ENCODE assay signal across 1 cellular context in genomic region chr18:61635901-61636528, GRCh38.
TF ChIP-seq lines count a peak whose summit lies in the region.

No MANE protein-coding gene starts in this region.

TF ChIP-seq in HEK293, 187 proteins besides CTCF, POLR2A, EP300 and RAD21 (continued from another document):
- TF ChIP-seq PRDM4 (tag by site-specific recombination; IDR thresholded peaks at IDR 0.05) (no peak), HOXC10 (CRISPR knock-in tag; IDR thresholded peaks at IDR 0.05) (no peak), ZNF146 (tag by site-specific recombination; IDR thresholded peaks at IDR 0.05) (no peak), ZNF2 (tag by site-specific recombination; IDR thresholded peaks at IDR 0.05) (no peak), ZNF621 (tag by site-specific recombination; IDR thresholded peaks at IDR 0.05) (no peak), ZNF354C (tag by site-specific recombination; IDR thresholded peaks at IDR 0.05; ENCODE audit: borderline replicate concordance, low read depth) (no peak), ZNF394 (tag by site-specific recombination; IDR thresholded peaks at IDR 0.05; ENCODE audit: borderline replicate concordance) (no peak), ZFHX2 (tag by site-specific recombination; conservative IDR thresholded peaks at IDR 0.05) (peak; percentile 26; the same call in 1 of the 2 replicates), MYNN (tag by site-specific recombination; IDR thresholded peaks at IDR 0.05; ENCODE audit: borderline replicate concordance) (no peak), ZNF76 (tag by site-specific recombination; IDR thresholded peaks at IDR 0.05; ENCODE audit: borderline replicate concordance, low read depth) (0 out of 2 replicates have a peak, but pooled peaks have one; percentile 32), ZSCAN30 (tag by site-specific recombination; IDR thresholded peaks at IDR 0.05) (no peak), TCF7L2 (IDR thresholded peaks at IDR 0.05; ENCODE audit: borderline replicate concordance, low read depth, low read length) (no peak), SALL2 (tag by site-specific recombination; IDR thresholded peaks at IDR 0.05; ENCODE audit: borderline replicate concordance) (no peak), ZNF140 (tag by site-specific recombination; IDR thresholded peaks at IDR 0.05) (no peak), ZNF449 (tag by site-specific recombination; IDR thresholded peaks at IDR 0.05) (no peak), ZNF266 (tag by site-specific recombination; IDR thresholded peaks at IDR 0.05; ENCODE audit: low read depth) (no peak), ZNF707 (tag by site-specific recombination; IDR thresholded peaks at IDR 0.05) (no peak), ZBTB17 (tag by site-specific recombination; IDR thresholded peaks at IDR 0.05) (no peak), ZBTB1 (tag by site-specific recombination; IDR thresholded peaks at IDR 0.05) (no peak), ZNF223 (tag by site-specific recombination; IDR thresholded peaks at IDR 0.05) (no peak)
- TF ChIP-seq, protein P1, sequence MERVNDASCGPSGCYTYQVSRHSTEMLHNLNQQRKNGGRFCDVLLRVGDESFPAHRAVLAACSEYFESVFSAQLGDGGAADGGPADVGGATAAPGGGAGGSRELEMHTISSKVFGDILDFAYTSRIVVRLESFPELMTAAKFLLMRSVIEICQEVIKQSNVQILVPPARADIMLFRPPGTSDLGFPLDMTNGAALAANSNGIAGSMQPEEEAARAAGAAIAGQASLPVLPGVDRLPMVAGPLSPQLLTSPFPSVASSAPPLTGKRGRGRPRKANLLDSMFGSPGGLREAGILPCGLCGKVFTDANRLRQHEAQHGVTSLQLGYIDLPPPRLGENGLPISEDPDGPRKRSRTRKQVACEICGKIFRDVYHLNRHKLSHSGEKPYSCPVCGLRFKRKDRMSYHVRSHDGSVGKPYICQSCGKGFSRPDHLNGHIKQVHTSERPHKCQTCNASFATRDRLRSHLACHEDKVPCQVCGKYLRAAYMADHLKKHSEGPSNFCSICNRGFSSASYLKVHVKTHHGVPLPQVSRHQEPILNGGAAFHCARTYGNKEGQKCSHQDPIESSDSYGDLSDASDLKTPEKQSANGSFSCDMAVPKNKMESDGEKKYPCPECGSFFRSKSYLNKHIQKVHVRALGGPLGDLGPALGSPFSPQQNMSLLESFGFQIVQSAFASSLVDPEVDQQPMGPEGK (tag by site-specific recombination; IDR thresholded peaks at IDR 0.05), result no peak
- TF ChIP-seq, protein P2, sequence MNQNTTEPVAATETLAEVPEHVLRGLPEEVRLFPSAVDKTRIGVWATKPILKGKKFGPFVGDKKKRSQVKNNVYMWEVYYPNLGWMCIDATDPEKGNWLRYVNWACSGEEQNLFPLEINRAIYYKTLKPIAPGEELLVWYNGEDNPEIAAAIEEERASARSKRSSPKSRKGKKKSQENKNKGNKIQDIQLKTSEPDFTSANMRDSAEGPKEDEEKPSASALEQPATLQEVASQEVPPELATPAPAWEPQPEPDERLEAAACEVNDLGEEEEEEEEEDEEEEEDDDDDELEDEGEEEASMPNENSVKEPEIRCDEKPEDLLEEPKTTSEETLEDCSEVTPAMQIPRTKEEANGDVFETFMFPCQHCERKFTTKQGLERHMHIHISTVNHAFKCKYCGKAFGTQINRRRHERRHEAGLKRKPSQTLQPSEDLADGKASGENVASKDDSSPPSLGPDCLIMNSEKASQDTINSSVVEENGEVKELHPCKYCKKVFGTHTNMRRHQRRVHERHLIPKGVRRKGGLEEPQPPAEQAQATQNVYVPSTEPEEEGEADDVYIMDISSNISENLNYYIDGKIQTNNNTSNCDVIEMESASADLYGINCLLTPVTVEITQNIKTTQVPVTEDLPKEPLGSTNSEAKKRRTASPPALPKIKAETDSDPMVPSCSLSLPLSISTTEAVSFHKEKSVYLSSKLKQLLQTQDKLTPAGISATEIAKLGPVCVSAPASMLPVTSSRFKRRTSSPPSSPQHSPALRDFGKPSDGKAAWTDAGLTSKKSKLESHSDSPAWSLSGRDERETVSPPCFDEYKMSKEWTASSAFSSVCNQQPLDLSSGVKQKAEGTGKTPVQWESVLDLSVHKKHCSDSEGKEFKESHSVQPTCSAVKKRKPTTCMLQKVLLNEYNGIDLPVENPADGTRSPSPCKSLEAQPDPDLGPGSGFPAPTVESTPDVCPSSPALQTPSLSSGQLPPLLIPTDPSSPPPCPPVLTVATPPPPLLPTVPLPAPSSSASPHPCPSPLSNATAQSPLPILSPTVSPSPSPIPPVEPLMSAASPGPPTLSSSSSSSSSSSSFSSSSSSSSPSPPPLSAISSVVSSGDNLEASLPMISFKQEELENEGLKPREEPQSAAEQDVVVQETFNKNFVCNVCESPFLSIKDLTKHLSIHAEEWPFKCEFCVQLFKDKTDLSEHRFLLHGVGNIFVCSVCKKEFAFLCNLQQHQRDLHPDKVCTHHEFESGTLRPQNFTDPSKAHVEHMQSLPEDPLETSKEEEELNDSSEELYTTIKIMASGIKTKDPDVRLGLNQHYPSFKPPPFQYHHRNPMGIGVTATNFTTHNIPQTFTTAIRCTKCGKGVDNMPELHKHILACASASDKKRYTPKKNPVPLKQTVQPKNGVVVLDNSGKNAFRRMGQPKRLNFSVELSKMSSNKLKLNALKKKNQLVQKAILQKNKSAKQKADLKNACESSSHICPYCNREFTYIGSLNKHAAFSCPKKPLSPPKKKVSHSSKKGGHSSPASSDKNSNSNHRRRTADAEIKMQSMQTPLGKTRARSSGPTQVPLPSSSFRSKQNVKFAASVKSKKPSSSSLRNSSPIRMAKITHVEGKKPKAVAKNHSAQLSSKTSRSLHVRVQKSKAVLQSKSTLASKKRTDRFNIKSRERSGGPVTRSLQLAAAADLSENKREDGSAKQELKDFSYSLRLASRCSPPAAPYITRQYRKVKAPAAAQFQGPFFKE (tag by site-specific recombination; IDR thresholded peaks at IDR 0.05; ENCODE audit: borderline replicate concordance), result no peak
- TF ChIP-seq, protein P3, sequence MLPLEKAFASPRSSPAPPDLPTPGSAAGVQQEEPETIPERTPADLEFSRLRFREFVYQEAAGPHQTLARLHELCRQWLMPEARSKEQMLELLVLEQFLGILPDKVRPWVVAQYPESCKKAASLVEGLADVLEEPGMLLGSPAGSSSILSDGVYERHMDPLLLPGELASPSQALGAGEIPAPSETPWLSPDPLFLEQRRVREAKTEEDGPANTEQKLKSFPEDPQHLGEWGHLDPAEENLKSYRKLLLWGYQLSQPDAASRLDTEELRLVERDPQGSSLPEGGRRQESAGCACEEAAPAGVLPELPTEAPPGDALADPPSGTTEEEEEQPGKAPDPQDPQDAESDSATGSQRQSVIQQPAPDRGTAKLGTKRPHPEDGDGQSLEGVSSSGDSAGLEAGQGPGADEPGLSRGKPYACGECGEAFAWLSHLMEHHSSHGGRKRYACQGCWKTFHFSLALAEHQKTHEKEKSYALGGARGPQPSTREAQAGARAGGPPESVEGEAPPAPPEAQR (tag by site-specific recombination; IDR thresholded peaks at IDR 0.05), result no peak
- TF ChIP-seq, protein P4, sequence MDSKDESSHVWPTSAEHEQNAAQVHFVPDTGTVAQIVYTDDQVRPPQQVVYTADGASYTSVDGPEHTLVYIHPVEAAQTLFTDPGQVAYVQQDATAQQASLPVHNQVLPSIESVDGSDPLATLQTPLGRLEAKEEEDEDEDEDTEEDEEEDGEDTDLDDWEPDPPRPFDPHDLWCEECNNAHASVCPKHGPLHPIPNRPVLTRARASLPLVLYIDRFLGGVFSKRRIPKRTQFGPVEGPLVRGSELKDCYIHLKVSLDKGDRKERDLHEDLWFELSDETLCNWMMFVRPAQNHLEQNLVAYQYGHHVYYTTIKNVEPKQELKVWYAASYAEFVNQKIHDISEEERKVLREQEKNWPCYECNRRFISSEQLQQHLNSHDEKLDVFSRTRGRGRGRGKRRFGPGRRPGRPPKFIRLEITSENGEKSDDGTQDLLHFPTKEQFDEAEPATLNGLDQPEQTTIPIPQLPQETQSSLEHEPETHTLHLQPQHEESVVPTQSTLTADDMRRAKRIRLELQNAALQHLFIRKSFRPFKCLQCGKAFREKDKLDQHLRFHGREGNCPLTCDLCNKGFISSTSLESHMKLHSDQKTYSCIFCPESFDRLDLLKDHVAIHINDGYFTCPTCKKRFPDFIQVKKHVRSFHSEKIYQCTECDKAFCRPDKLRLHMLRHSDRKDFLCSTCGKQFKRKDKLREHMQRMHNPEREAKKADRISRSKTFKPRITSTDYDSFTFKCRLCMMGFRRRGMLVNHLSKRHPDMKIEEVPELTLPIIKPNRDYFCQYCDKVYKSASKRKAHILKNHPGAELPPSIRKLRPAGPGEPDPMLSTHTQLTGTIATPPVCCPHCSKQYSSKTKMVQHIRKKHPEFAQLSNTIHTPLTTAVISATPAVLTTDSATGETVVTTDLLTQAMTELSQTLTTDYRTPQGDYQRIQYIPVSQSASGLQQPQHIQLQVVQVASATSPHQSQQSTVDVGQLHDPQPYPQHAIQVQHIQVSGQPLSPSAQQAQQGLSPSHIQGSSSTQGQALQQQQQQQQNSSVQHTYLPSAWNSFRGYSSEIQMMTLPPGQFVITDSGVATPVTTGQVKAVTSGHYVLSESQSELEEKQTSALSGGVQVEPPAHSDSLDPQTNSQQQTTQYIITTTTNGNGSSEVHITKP (tag by site-specific recombination; IDR thresholded peaks at IDR 0.05), result 0 out of 2 replicates have a peak, but pooled peaks have one; percentile 21
